27 cellular contexts compared by ENCODE assay signal in genomic region chr1:228259951-228260350, GRCh38. TPM values are rescaled to one million over a fixed set of nuclear protein-coding genes. Genes with fewer than 3 reads are reported as not detected.
DNase-seq lines count a peak whose midpoint lies in the region; ATAC-seq, FAIRE-seq and TF ChIP-seq lines count a peak whose summit lies in the region.
"Had no signal": no experiment of that assay in that cellular context is flagged by ENCODE, and none has a peak within 500 bp of the region (broad histone marks: within the 10 kb centered on the region; RNA-seq: fewer than 3 reads in every experiment).

No MANE protein-coding gene starts in this region.

- no peak overlapping the region for H4K5ac ChIP-seq in mesendoderm (ENCODE audit: low read length)

- no peak overlapping the region for H4K8ac ChIP-seq in mesendoderm (ENCODE audit: low read depth, low read length)

- no peaks in the 10 kb centered on the region for H3K9me2 ChIP-seq in Loucy (replicated peaks; ENCODE audit: low read depth, low read length)

- TF ChIP-seq POLR2A in GM12892 (IDR thresholded peaks at IDR 0.05; ENCODE audit: low read depth, low read length), result no peak

- H3K27me3 ChIP-seq in Loucy (ENCODE audit: insufficient read depth, low read length, poor library complexity, severe bottlenecking) (no peaks in the 10 kb centered on the region), mesendoderm (ENCODE audit: insufficient read depth, low read length, poor library complexity) (no peaks in the 10 kb centered on the region)
- H3K27me3 ChIP-seq: BLaER1 treated with 17β-estradiol and CSF1 and Interleukin-3, amounts not matched to agents 10 nM and 100 nM; body of pancreas; gastrocnemius medialis; neutrophil had no signal

- no peak overlapping the region for H3K23ac ChIP-seq in mesendoderm (ENCODE audit: low read length)

- H3K4me3 ChIP-seq in Loucy (ENCODE audit: low read length, poor library complexity, severe bottlenecking) (no peak overlapping the region), choroid plexus epithelial cell (ENCODE audit: low read depth, low read length) (no peak overlapping the region), mesendoderm (ENCODE audit: low read length) (no peak overlapping the region)
- H3K4me3 ChIP-seq: BLaER1 treated with 17β-estradiol and CSF1 and Interleukin-3, amounts not matched to agents 10 nM and 100 nM; body of pancreas; gastrocnemius medialis; GM12878 had no signal

- no peak overlapping the region for H2BK5ac ChIP-seq in mesendoderm (ENCODE audit: low read length)

- no peaks in the 10 kb centered on the region; the same call in 1 of the 2 replicates for H3K9me3 ChIP-seq in Loucy (ENCODE audit: insufficient read depth, low read depth, low read length)
- H3K9me3 ChIP-seq: gastrocnemius medialis, neutrophil had no signal

- H4K20me1 ChIP-seq in Loucy (ENCODE audit: insufficient read depth, low read length, poor library complexity, severe bottlenecking), result no peaks in the 10 kb centered on the region
- H4K20me1 ChIP-seq: BLaER1 treated with 17β-estradiol and CSF1 and Interleukin-3, amounts not matched to agents 10 nM and 100 nM had no signal

- H3K79me2 ChIP-seq in Loucy (ENCODE audit: insufficient read depth, low read length) (no peaks in the 10 kb centered on the region), mesendoderm (ENCODE audit: control insufficient read depth, insufficient read depth, low read length) (no peaks in the 10 kb centered on the region)

- H2AK5ac ChIP-seq in mesendoderm (ENCODE audit: low read length), result no peak overlapping the region

- no peak overlapping the region for H3K4ac ChIP-seq in mesendoderm (ENCODE audit: low read depth, low read length)

- FAIRE-seq in GM12892 (lab: Jason Lieb, UNC), result no peak
- FAIRE-seq: endothelial cell of umbilical vein, GM12878, urothelium cell line had no signal

- H3K36me3 ChIP-seq in Loucy (ENCODE audit: insufficient read depth, low read length) (no peaks in the 10 kb centered on the region), mesendoderm (ENCODE audit: control insufficient read depth, insufficient read depth, low read length) (no peaks in the 10 kb centered on the region)
- H3K36me3 ChIP-seq: neutrophil had no signal

- H3K4me2 ChIP-seq in Loucy (ENCODE audit: low read depth, low read length, poor library complexity, severe bottlenecking) (no peak overlapping the region), mesendoderm (ENCODE audit: low read length) (no peak overlapping the region)
- H3K4me2 ChIP-seq: BLaER1 treated with 17β-estradiol and CSF1 and Interleukin-3, amounts not matched to agents 10 nM and 100 nM had no signal

- no peak overlapping the region for H3K27ac ChIP-seq in mesendoderm (ENCODE audit: low read depth, low read length)
- H3K27ac ChIP-seq: BLaER1 treated with 17β-estradiol and CSF1 and Interleukin-3, amounts not matched to agents 10 nM and 100 nM; body of pancreas; neutrophil had no signal

- no CpG with 5 or more reads among the region's 3 CpGs for WGBS in mesendoderm (ENCODE audit: extremely low coverage, insufficient coverage, low lambda C conversion rate)

- no peak overlapping the region for H2BK15ac ChIP-seq in mesendoderm (replicated peaks; ENCODE audit: low read depth)

- ATAC-seq in HG03457 (IDR thresholded peaks at IDR 0.05; ENCODE audit: unreplicated experiment), result no peak
- ATAC-seq: activated T-helper 17 cell treated with anti-CD3 and anti-CD28 coated beads, Interleukin-2, amount 50 U/mL, for 72 hours; body of pancreas; GM12878; left lobe of liver had no signal

- no peak overlapping the region for H2BK120ac ChIP-seq in mesendoderm (ENCODE audit: low read depth, low read length)

- H3F3A ChIP-seq in Loucy (ENCODE audit: low read depth), result no peaks in the 10 kb centered on the region

- no peak overlapping the region for H2AFZ ChIP-seq in Loucy (ENCODE audit: low read length)

- peak; percentile 17 for DNase-seq in DMS 273 (lab: John Stamatoyannopoulos, UW; ENCODE audit: unreplicated experiment)
- DNase-seq in DMS 273 treated with DMSO at 0.1 percent for 48 hours (lab: John Stamatoyannopoulos, UW), result no peak
- DNase-seq in choroid plexus epithelial cell (ENCODE audit: low read depth), result no peak
- peak; percentile 40 for DNase-seq in mesendoderm
- DNase-seq in stimulated activated naive CD4-positive, alpha-beta T cell (lab: John Stamatoyannopoulos, UW), result no peak
- no peak for DNase-seq in GM12892 (ENCODE audit: insufficient read length)
- DNase-seq: 8988T; activated naive CD8-positive, alpha-beta T cell treated with anti-CD3 and anti-CD28 coated beads, Interleukin-2, amount 10 ng/mL, durations not matched to agents 7 days and 5 days; body of pancreas; cortex of kidney; gastrocnemius medialis; GF-D8; NCI-H1436; NCI-H748 treated with DMSO at 0.1 percent for 48 hours; retina; stimulated activated CD4-positive, alpha-beta T cell treated with anti-CD3 and anti-CD28 coated beads, Interleukin-12 subunit alpha, Interleukin-12 subunit beta, amount 100 ng/mL, for 4 hours; substantia nigra; T1000 had no signal

- H3K4me1 ChIP-seq in Loucy (ENCODE audit: insufficient read depth, low read length, poor library complexity, severe bottlenecking) (no peaks in the 10 kb centered on the region), mesendoderm (ENCODE audit: control insufficient read depth, low read depth, low read length) (no peaks in the 10 kb centered on the region)
- H3K4me1 ChIP-seq: BLaER1 treated with 17β-estradiol and CSF1 and Interleukin-3, amounts not matched to agents 10 nM and 100 nM; body of pancreas; gastrocnemius medialis had no signal

- H3K56ac ChIP-seq in mesendoderm (ENCODE audit: low read length), result no peak overlapping the region

- H3K79me1 ChIP-seq in mesendoderm (ENCODE audit: low read length), result no peaks in the 10 kb centered on the region

- H3K9ac ChIP-seq in Loucy (ENCODE audit: low read depth, low read length, poor library complexity, severe bottlenecking) (no peak overlapping the region), mesendoderm (ENCODE audit: low read length) (no peak overlapping the region)
- H3K9ac ChIP-seq: BLaER1 treated with 17β-estradiol and CSF1 and Interleukin-3, amounts not matched to agents 10 nM and 100 nM had no signal

- H3K18ac ChIP-seq in mesendoderm (ENCODE audit: low read length), result no peak overlapping the region

- TF ChIP-seq CTCF in Loucy (conservative IDR thresholded peaks at IDR 0.05; ENCODE audit: low read length), result peak; percentile 32; the same call in 1 of the 2 replicates
- TF ChIP-seq CTCF in choroid plexus epithelial cell (conservative IDR thresholded peaks at IDR 0.05; ENCODE audit: low read depth, low read length), result peak; percentile 7

RNA-seq across cellular contexts. Expression of gene OBSCN, which starts 52.1 kb away (rescaled TPM):
- polyA plus RNA-seq in mesendoderm (2013, experiment 1 of 2), result 5.0 TPM
- polyA plus RNA-seq in mesendoderm (2013, experiment 2 of 2), result 5.2 TPM
- not detected for polyA plus RNA-seq in GM12892 (2012; ENCODE audit: missing spikeins)

Comparison
In these comparisons a context has a peak if more than half of its experiments do, and no peak if none do; other contexts are left out.
1. DNase-seq: peak in DMS 273 (single experiment) and mesendoderm (single experiment); none in DMS 273 treated with DMSO at 0.1 percent for 48 hours (single experiment), choroid plexus epithelial cell (single experiment), stimulated activated naive CD4-positive, alpha-beta T cell (0 of 6) and GM12892 (single experiment).